11 cellular contexts compared by ENCODE assay signal in genomic region chr20:48601798-48602197, GRCh38.
"Had no signal": no experiment of that assay in that cellular context is flagged by ENCODE, and none has a peak within 500 bp of the region (broad histone marks: within the 10 kb centered on the region; RNA-seq: fewer than 3 reads in every experiment).

No MANE protein-coding gene starts in this region.

- H3K4me1 Mint-ChIP-seq: stimulated activated effector memory CD8-positive, alpha-beta T cell treated with anti-CD3 and anti-CD28 coated beads, Interleukin-12 subunit alpha, Interleukin-12 subunit beta, amount 100 ng/mL, for 72 hours had no signal

- H3K27ac Mint-ChIP-seq: dendritic cell treated with granulocyte-macrophage colony-stimulating factor and Interleukin-4, amounts not matched to agents 40 ng/mL and 50 ng/mL, for 4 days; effector memory CD8-positive, alpha-beta T cell; naive thymus-derived CD8-positive, alpha-beta T cell; stimulated activated effector memory CD8-positive, alpha-beta T cell treated with anti-CD3 and anti-CD28 coated beads, Interleukin-12 subunit alpha, Interleukin-12 subunit beta, amount 100 ng/mL, for 72 hours; type B pancreatic cell had no signal

- H3K4me3 Mint-ChIP-seq: dendritic cell treated with granulocyte-macrophage colony-stimulating factor and Interleukin-4, amounts not matched to agents 40 ng/mL and 50 ng/mL, for 4 days; effector memory CD8-positive, alpha-beta T cell; naive thymus-derived CD8-positive, alpha-beta T cell; stimulated activated effector memory CD8-positive, alpha-beta T cell treated with anti-CD3 and anti-CD28 coated beads, Interleukin-12 subunit alpha, Interleukin-12 subunit beta, amount 100 ng/mL, for 72 hours; type B pancreatic cell had no signal

- DNase-seq: effector memory CD8-positive, alpha-beta T cell; glutamatergic neuron; islet precursor cell; naive thymus-derived CD8-positive, alpha-beta T cell; stimulated activated CD4-positive, alpha-beta T cell treated with anti-CD3 and anti-CD28 coated beads, Interleukin-4, amount 100 ng/mL, for 1 hour; stimulated activated CD8-positive, alpha-beta memory T cell treated with anti-CD3 and anti-CD28 coated beads, Interleukin-4, amount 100 ng/mL, for 48 hours; stimulated activated naive CD8-positive, alpha-beta T cell treated with anti-CD3 and anti-CD28 coated beads, Interleukin-15, Interleukin-2, amounts not matched to agents 100 U/mL and 50 U/mL, for 24 hours; thyroid gland had no signal

- H3K36me3 Mint-ChIP-seq: naive thymus-derived CD8-positive, alpha-beta T cell; stimulated activated effector memory CD8-positive, alpha-beta T cell treated with anti-CD3 and anti-CD28 coated beads, Interleukin-12 subunit alpha, Interleukin-12 subunit beta, amount 100 ng/mL, for 72 hours; type B pancreatic cell had no signal

- H3K9me3 Mint-ChIP-seq: dendritic cell treated with granulocyte-macrophage colony-stimulating factor and Interleukin-4, amounts not matched to agents 40 ng/mL and 50 ng/mL, for 4 days; effector memory CD8-positive, alpha-beta T cell; naive thymus-derived CD8-positive, alpha-beta T cell; stimulated activated effector memory CD8-positive, alpha-beta T cell treated with anti-CD3 and anti-CD28 coated beads, Interleukin-12 subunit alpha, Interleukin-12 subunit beta, amount 100 ng/mL, for 72 hours; type B pancreatic cell had no signal
